Comparison of ENCODE assay signal across 8 cellular contexts in genomic region chr1:32538887-32539583, GRCh38. TPM values are rescaled to one million over a fixed set of nuclear protein-coding genes. Genes with fewer than 3 reads are reported as not detected.
DNase-seq lines count a peak whose midpoint lies in the region; ATAC-seq, FAIRE-seq and TF ChIP-seq lines count a peak whose summit lies in the region.

Gene ZBTB8A (plus strand): TSS chr1:32539427. CDS start chr1:32592932, 53,505 bp downstream.

- H3K36me3 Mint-ChIP-seq in CD8-positive, alpha-beta T cell = peaks cover 4% of the 10 kb centered on the region

- 4% methylated on average over 21 of the region's 33 CpGs for WGBS in GM12878 (ENCODE audit: insufficient coverage, insufficient replicate concordance, low lambda C conversion rate, missing lambda C conversion rate)
- 0 to 1% (median 1%) methylated on average over 33 of the region's 33 CpGs for WGBS in psoas muscle, 3 donors

- peak within 1 kb of the TSS; percentile 28 for H3K4me3 ChIP-seq in CD8-positive, alpha-beta T cell (ENCODE audit: low read depth, low read length)
- H3K4me3 ChIP-seq in GM12878 (peak within 1 kb of the TSS; percentile 67), psoas muscle (peak within 1 kb of the TSS; percentile 76)

- H3K27ac ChIP-seq in CD8-positive, alpha-beta T cell (ENCODE audit: low read depth, low read length) = no peak within 1 kb of the TSS
- H3K27ac ChIP-seq in GM12878 (ENCODE audit: control insufficient read depth, insufficient read depth) (no peak within 1 kb of the TSS), psoas muscle (peak within 1 kb of the TSS; percentile 66)

- TF ChIP-seq EP300 in GM12878 (IDR thresholded peaks at IDR 0.05; ENCODE audit: borderline replicate concordance in 1 of 2, control insufficient read depth in 1 of 2, low read depth in 2 of 2, low read length in 2 of 2) = no peak

- no peak for TF ChIP-seq CTCF in CD8-positive, alpha-beta T cell (IDR thresholded peaks at IDR 0.05)
- no peak for TF ChIP-seq CTCF in GM12878 (IDR thresholded peaks at IDR 0.05 in 2 of 3, conservative IDR thresholded peaks at IDR 0.05 in 1 of 3; ENCODE audit: control insufficient read depth in 2 of 3, extremely low read depth in 1 of 3, insufficient read depth in 1 of 3, low read depth in 3 of 3, low read length in 3 of 3)
- TF ChIP-seq CTCF in psoas muscle (IDR thresholded peaks at IDR 0.05) = no peak
- no peak for TF ChIP-seq CTCF in GM13976 (IDR thresholded peaks at IDR 0.05; ENCODE audit: borderline replicate concordance, control extremely low read depth, extremely low read depth, insufficient read depth, missing control alignments)

- no peaks in the 10 kb centered on the region for H3K36me3 ChIP-seq in CD8-positive, alpha-beta T cell (ENCODE audit: insufficient read depth, low read length)
- H3K36me3 ChIP-seq in GM12878 (ENCODE audit: control insufficient read depth in 2 of 2, insufficient read depth in 2 of 2, low read length in 1 of 2) (no peaks in the 10 kb centered on the region), psoas muscle (ENCODE audit: insufficient read depth in 1 of 2, low read depth in 1 of 2) (no peaks in the 10 kb centered on the region)

- peaks cover 3% of the 10 kb centered on the region for H3K4me1 ChIP-seq in CD8-positive, alpha-beta T cell (ENCODE audit: insufficient read depth, low read length)
- H3K4me1 ChIP-seq in GM12878 (ENCODE audit: control insufficient read depth, insufficient read depth, low read length) (no peaks in the 10 kb centered on the region), psoas muscle (peaks cover 18% of the 10 kb centered on the region)

- H2AFZ ChIP-seq in GM12878 (ENCODE audit: control insufficient read depth, low read depth, low read length) = peak within 1 kb of the TSS; percentile 69

- intact Hi-C loops in CD8-positive, alpha-beta T cell (cut with DNase I, micrococcal nuclease) = no loop called here
- intact Hi-C loops in GM12878 (cut with micrococcal nuclease; ENCODE audit: unreplicated experiment) = loop anchor here (2.0 kb wide), 1 partner anchor 112 kb away; the partner anchor contains the start of genes RBBP4 and ZBTB8OS
- intact Hi-C loops in psoas muscle (cut with DNase I) = no loop called here

- TF ChIP-seq RAD21 in GM12878 (IDR thresholded peaks at IDR 0.05; ENCODE audit: insufficient read depth, low read depth, low read length) = no peak

- H3K9me3 ChIP-seq in CD8-positive, alpha-beta T cell (ENCODE audit: low read length) = no peaks in the 10 kb centered on the region
- no peaks in the 10 kb centered on the region for H3K9me3 ChIP-seq in GM12878 (replicated peaks; ENCODE audit: control insufficient read depth, insufficient read depth, low read length)
- no peaks in the 10 kb centered on the region for H3K9me3 ChIP-seq in psoas muscle

- no peak within 1 kb of the TSS for H3K27ac Mint-ChIP-seq in CD8-positive, alpha-beta T cell

- FAIRE-seq in GM12878 (lab: Jason Lieb, UNC) = no peak

- no peaks in the 10 kb centered on the region for H4K20me1 ChIP-seq in GM12878 (ENCODE audit: control insufficient read depth, insufficient read depth)

- H3K4me3 Mint-ChIP-seq in CD8-positive, alpha-beta T cell = peak within 1 kb of the TSS; percentile 78

- peak within 1 kb of the TSS; percentile 44; the same call in 1 of the 2 replicates for H3K9ac ChIP-seq in GM12878 (ENCODE audit: control insufficient read depth, insufficient read depth, low read length)

- POLR2A ChIA-PET in CD8-positive, alpha-beta T cell (lab: Charles Lee) = no interaction called here
- POLR2A ChIA-PET in GM12878 (lab: Charles Lee) = no interaction called here

- SMC1A ChIA-PET in GM12878 (lab: Charles Lee; ENCODE audit: uncharacterized antibody, unreplicated experiment) = interaction anchor here (1.0 kb wide), 2 partner anchors 14 to 19 kb away, joined by 3 to 5 read pairs; no protein-coding TSS in a partner anchor

- in situ Hi-C loops in GM12878 (cut with MboI) = no loop called here
- in situ Hi-C loops in GM13976 (cut with MboI; ENCODE audit: low sequenced_read_pairs, unreplicated experiment) = no loop called here

- peak within 1 kb of the TSS; percentile 80 for H3K4me2 ChIP-seq in GM12878 (ENCODE audit: control insufficient read depth, insufficient read depth)

- CTCF ChIA-PET in CD8-positive, alpha-beta T cell (lab: Charles Lee) = interaction anchor here (0.6 kb wide), 1 partner anchor 340 kb away, joined by 3 read pairs; no protein-coding TSS in a partner anchor
- CTCF ChIA-PET in GM12878 (lab: Yijun Ruan, JAX) = no interaction called here

- H3K9me3 Mint-ChIP-seq in CD8-positive, alpha-beta T cell = no peaks in the 10 kb centered on the region

- H3K27me3 ChIP-seq in CD8-positive, alpha-beta T cell (ENCODE audit: insufficient read depth, low read length) = peaks cover 15% of the 10 kb centered on the region
- H3K27me3 ChIP-seq in GM12878 (replicated peaks in 1 of 2; ENCODE audit: control insufficient read depth in 2 of 2, insufficient read depth in 2 of 2, low read length in 1 of 2) (peaks cover 0 to 1% of the 10 kb centered on the region in 2 experiments; a peak in 2 of 4 replicates), psoas muscle (ENCODE audit: insufficient read depth in 3 of 3, low read length in 2 of 3) (no peaks in the 10 kb centered on the region)

- RAD21 ChIA-PET in GM12878 (lab: Charles Lee; ENCODE audit: unreplicated experiment) = interaction anchor here (1.5 kb wide), 1 partner anchor 18 kb away, joined by 6 read pairs; no protein-coding TSS in a partner anchor

- DNase-seq in CD8-positive, alpha-beta T cell = peak in 1 of 7 experiments; percentile 5
- DNase-seq in HT-29 (ENCODE audit: low spot score) (peak; percentile 60), GM12878 (ENCODE audit: low read depth, low spot score) (no peak), hepatic stellate cell (ENCODE audit: low spot score) (peak; percentile 77), psoas muscle (peak; percentile 39 to 65), GM13976 (ENCODE audit: low spot score) (no peak)

- H3K79me2 ChIP-seq in GM12878 (ENCODE audit: control insufficient read depth, insufficient read depth, low read length) = no peaks in the 10 kb centered on the region; the same call in 1 of the 2 replicates

- TF ChIP-seq POLR2A in GM12878 (IDR thresholded peaks at IDR 0.05; ENCODE audit: low read depth, low read length) = no peak

- H3K27me3 Mint-ChIP-seq in CD8-positive, alpha-beta T cell (ENCODE audit: low read depth) = peaks cover 61% of the 10 kb centered on the region

- no peak for ATAC-seq in CD8-positive, alpha-beta T cell
- ATAC-seq in GM12878 (peak; percentile 50), psoas muscle (peak; percentile 46 to 81 (median 74)), GM21825 (IDR thresholded peaks at IDR 0.05; ENCODE audit: unreplicated experiment) (no peak)

- BruUV-seq in GM12878 (replicated peaks; lab: Mats Ljungman, UMichigan) = no TSS peak

- peaks cover 10% of the 10 kb centered on the region for H3K4me1 Mint-ChIP-seq in CD8-positive, alpha-beta T cell (ENCODE audit: low read depth)

TF ChIP-seq in PFSK-1, 5 proteins besides CTCF, POLR2A, EP300 and RAD21 (continues in another document):
- TF ChIP-seq FOXP2 (optimal IDR thresholded peaks at IDR 0.05; ENCODE audit: borderline replicate concordance, extremely low read depth, extremely low read length, insufficient read depth) (no peak), POLR2AphosphoS5 (IDR thresholded peaks at IDR 0.05; ENCODE audit: low read depth, low read length) (peak; percentile 28; the same call in 1 of the 2 replicates), SIN3A (IDR thresholded peaks at IDR 0.05; ENCODE audit: borderline replicate concordance, insufficient read depth, low read length) (no peak)

TF ChIP-seq in GM12878, 131 proteins besides CTCF, POLR2A, EP300 and RAD21 (continues in another document):
- TF ChIP-seq EZH2 (IDR thresholded peaks at IDR 0.05; ENCODE audit: borderline replicate concordance, control insufficient read depth, low read depth, low read length) = no peak; the same call in 1 of the 2 replicates
- TF ChIP-seq NBN (IDR thresholded peaks at IDR 0.05) = no peak
- TF ChIP-seq EGR1 (IDR thresholded peaks at IDR 0.05; ENCODE audit: borderline replicate concordance in 1 of 2, low read depth in 2 of 2, low read length in 2 of 2) = peak in 1 of 2 experiments; percentile 60; a peak in 1 of 3 replicates

RNA-seq across cellular contexts. Expression of gene ZBTB8A, which starts in this region (rescaled TPM):
- total RNA-seq in CD8-positive, alpha-beta T cell = not detected
- total RNA-seq in HT-29 (2014; rRNA removed; shearing (Covaris generic)) = 0.84 and 1.0 TPM in 2 replicates
- 2.2 TPM for polyA plus RNA-seq in PFSK-1 (2012; ENCODE audit: insufficient read length, low read depth)
- total RNA-seq in GM12878 (2013; cell fraction: nucleolus; rRNA removed) = 1.4 and 1.7 TPM in 2 replicates
- total RNA-seq in GM12878 (2014; rRNA removed) (2.1 and 2.9 TPM in 2 replicates), GM12878 (2014; rRNA removed; fragmentation: Illumina TruSeq; extraction: Trizol) (2.5 and 2.6 TPM in 2 replicates), GM12878 (2021) (2.7 and 3.5 TPM in 2 replicates), psoas muscle (1 to 10 TPM; 2.3 to 3.6 (median 2.9) TPM)
- 0.54 TPM for polyA plus RNA-seq in GM12878 (2011; ENCODE audit: low read depth)
- polyA plus RNA-seq in GM12878 (2011; rRNA removed) (1.1 and 1.4 TPM in 2 replicates), GM12878 (2014; fragmentation: Illumina TruSeq; extraction: Trizol) (3.1 and 3.8 TPM in 2 replicates), GM12878 (2014; fragmentation: Nextera tagmentation; extraction: Ambion mirVana) (under 1 TPM; 0.48 to 0.90 TPM), GM12878 (2014; rRNA removed) (1.6 and 2.2 TPM in 2 replicates), GM12878 (2016; fragmentation: Nextera tagmentation; extraction: Ambion mirVana) (1 to 10 TPM; 3.7 to 4.7 TPM), psoas muscle (1 to 10 TPM; 1.6 to 2.5 (median 2.0) TPM)
- 0.37 and 0.52 TPM in 2 replicates for polyA plus RNA-seq in GM12878 (2011; cell fraction: cytosol; rRNA removed)
- 0.15 and 0.40 TPM in 2 replicates for polyA plus RNA-seq in GM12878 (2011; cell fraction: nucleus; rRNA removed)
- 0.89 and 0.97 TPM in 2 replicates for polyA plus RNA-seq in GM12878 (2012)
- polyA minus RNA-seq in GM12878 (2011; rRNA and poly(A)+ RNA removed) = 0.46 and 1.5 TPM in 2 replicates
- 0.27 and 0.52 TPM in 2 replicates for polyA minus RNA-seq in GM12878 (2011; cell fraction: cytosol; rRNA and poly(A)+ RNA removed)
- 0.12 and 0.29 TPM in 2 replicates for polyA minus RNA-seq in GM12878 (2011; cell fraction: nucleus; rRNA and poly(A)+ RNA removed)

Comparison
In these comparisons a context has a peak if more than half of its experiments do, and no peak if none do; other contexts are left out.
1. ATAC-seq: peak in GM12878 (single experiment) and psoas muscle (4 of 4); none in CD8-positive, alpha-beta T cell (single experiment) and GM21825 (single experiment).
2. DNase-seq: peak in HT-29 (single experiment), hepatic stellate cell (single experiment) and psoas muscle (2 of 2); none in GM12878 (single experiment) and GM13976 (single experiment).
3. Peak in every context shown above with its lines, with median percentiles within 50 percentile points of each other: H3K4me3 ChIP-seq.